In the genomic region with DNA sequence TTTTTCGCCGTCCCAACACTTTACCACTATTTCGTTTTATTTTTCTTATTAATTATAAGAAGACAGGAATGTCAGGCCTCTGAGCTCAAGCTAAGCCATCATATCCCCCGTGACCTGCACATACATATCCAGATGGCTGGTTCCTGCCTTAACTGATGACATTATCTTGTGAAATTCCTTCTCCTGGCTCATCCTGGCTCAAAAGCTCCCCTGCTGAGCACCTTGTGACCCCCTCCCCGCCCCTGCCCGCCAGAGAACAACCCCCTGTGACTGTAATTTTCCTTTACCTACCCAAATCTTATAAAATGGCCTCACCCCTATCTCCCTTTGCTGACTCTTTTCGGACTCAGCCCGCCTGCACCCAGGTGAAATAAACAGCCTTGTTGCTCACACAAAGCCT, we compare ENCODE assay signal across 5 cellular contexts.
DNase-seq lines count a peak whose midpoint lies in the region; ATAC-seq and TF ChIP-seq lines count a peak whose summit lies in the region.
"Not testable (repeated sequence)": the region's sequence is repeated elsewhere in the genome, so short reads cannot be mapped to it uniquely, and the experiment has no call there.

No MANE protein-coding gene starts in this region.

- H3K36me3 Mint-ChIP-seq in GM23338 (ENCODE audit: low read depth), result not testable (repeated sequence)

- H3K56ac ChIP-seq in mesendoderm (ENCODE audit: low read length), result peak overlapping the region; percentile 86

- not testable (repeated sequence) for H3K4me3 ChIP-seq in GM23338; WERI-Rb-1 (ENCODE audit: low read depth, low read length); mesendoderm (ENCODE audit: low read length)
- peak overlapping the region; percentile 73; the same call in 1 of the 2 replicates for H3K4me3 ChIP-seq in HUES6 (ENCODE audit: low read depth, low read length)

- H2BK15ac ChIP-seq in mesendoderm (replicated peaks; ENCODE audit: low read depth), result not testable (repeated sequence)

- peak overlapping the region; percentile 78 for H2BK120ac ChIP-seq in mesendoderm (ENCODE audit: low read depth, low read length)

- H3F3A ChIP-seq in GM23338 (replicated peaks; ENCODE audit: low read depth), result not testable (repeated sequence)

- not testable (repeated sequence) for H2AK5ac ChIP-seq in mesendoderm (ENCODE audit: low read length)

- not testable (repeated sequence) for H4K20me1 ChIP-seq in GM23338 (replicated peaks; ENCODE audit: insufficient read depth)

- H3K9ac ChIP-seq in HUES6 (ENCODE audit: low read length) (peak overlapping the region; percentile 98), mesendoderm (ENCODE audit: low read length) (peak overlapping the region; percentile 88)

- H2AFZ ChIP-seq in GM23338, result not testable (repeated sequence)

- not testable (repeated sequence) for H3K9me3 ChIP-seq in HUES6 (ENCODE audit: control insufficient read depth, insufficient read depth, low read depth, low read length); WERI-Rb-1 (ENCODE audit: severe bottlenecking)

- not testable (repeated sequence) for H2BK5ac ChIP-seq in mesendoderm (ENCODE audit: low read length)

- H3K27me3 Mint-ChIP-seq in GM23338 (ENCODE audit: insufficient read depth, low read depth, poor library complexity), result not testable (repeated sequence)

- TF ChIP-seq CTCF in 22Rv1 (IDR thresholded peaks at IDR 0.05); GM23338 (conservative IDR thresholded peaks at IDR 0.05; ENCODE audit: low read depth in 2 of 2); WERI-Rb-1 (IDR thresholded peaks at IDR 0.05; ENCODE audit: low read depth, low read length): not testable (repeated sequence)

- WGBS in mesendoderm (ENCODE audit: extremely low coverage, insufficient coverage, low lambda C conversion rate), result 100% methylated on average over 3 of the region's 8 CpGs

- H3K4ac ChIP-seq in mesendoderm (ENCODE audit: low read depth, low read length), result not testable (repeated sequence)

- not testable (repeated sequence) for ATAC-seq in GM23338

- not testable (repeated sequence) for H4K8ac ChIP-seq in mesendoderm (ENCODE audit: low read depth, low read length)

- not testable (repeated sequence) for DNase-seq in GM23338 (ENCODE audit: low spot score)
- DNase-seq in WERI-Rb-1 (peak; percentile 8), mesendoderm (peak; percentile 69)

- H3K27ac ChIP-seq in 22Rv1 (peak overlapping the region; percentile 7; the same call in 1 of the 2 replicates), HUES6 (ENCODE audit: low read depth, low read length) (peak overlapping the region; percentile 84; the same call in 1 of the 2 replicates), mesendoderm (ENCODE audit: low read depth, low read length) (peak overlapping the region; percentile 99)
- H3K27ac ChIP-seq in GM23338 (ENCODE audit: low read depth); WERI-Rb-1: not testable (repeated sequence)

- not testable (repeated sequence) for H3K79me2 ChIP-seq in GM23338 (replicated peaks; ENCODE audit: insufficient read depth); mesendoderm (ENCODE audit: control insufficient read depth, insufficient read depth, low read length)

- not testable (repeated sequence) for H3K9me3 Mint-ChIP-seq in GM23338

- not testable (repeated sequence) for H3K79me1 ChIP-seq in mesendoderm (ENCODE audit: low read length)

- H3K27me3 ChIP-seq in GM23338 (ENCODE audit: insufficient read depth); HUES6 (ENCODE audit: control insufficient read depth, insufficient read depth, low read length); WERI-Rb-1 (ENCODE audit: insufficient read depth, low read depth, severe bottlenecking); mesendoderm (ENCODE audit: insufficient read depth, low read length, poor library complexity): not testable (repeated sequence)

- H3K4me2 ChIP-seq in GM23338, result 0 out of 2 replicates have a peak overlapping the region, but pooled peaks have one; percentile 35
- not testable (repeated sequence) for H3K4me2 ChIP-seq in mesendoderm (ENCODE audit: low read length)

- not testable (repeated sequence) for H3K36me3 ChIP-seq in GM23338 (ENCODE audit: insufficient read depth); WERI-Rb-1; mesendoderm (ENCODE audit: control insufficient read depth, insufficient read depth, low read length)
- peaks cover 58% of the 10 kb centered on the region; the same call in 1 of the 2 replicates for H3K36me3 ChIP-seq in HUES6 (ENCODE audit: control insufficient read depth, insufficient read depth, low read length)

- not testable (repeated sequence) for H3K4me3 Mint-ChIP-seq in GM23338

- H3K23ac ChIP-seq in mesendoderm (ENCODE audit: low read length), result not testable (repeated sequence)

- not testable (repeated sequence) for H4K5ac ChIP-seq in mesendoderm (ENCODE audit: low read length)

- not testable (repeated sequence) for H3K9me2 ChIP-seq in GM23338 (ENCODE audit: insufficient read depth)

- peak overlapping the region; percentile 90 for H3K18ac ChIP-seq in mesendoderm (ENCODE audit: low read length)

- H3K4me1 ChIP-seq in GM23338 (ENCODE audit: insufficient read depth) (peaks cover 32% of the 10 kb centered on the region), HUES6 (ENCODE audit: control insufficient read depth, insufficient read depth, low read length) (peaks cover 25% of the 10 kb centered on the region), mesendoderm (ENCODE audit: control insufficient read depth, low read depth, low read length) (peaks cover 11% of the 10 kb centered on the region)

- H3K4me1 Mint-ChIP-seq in GM23338, result peaks cover 18% of the 10 kb centered on the region

- H3K27ac Mint-ChIP-seq in GM23338, result not testable (repeated sequence)
